Comparison of ENCODE assay signal across 1 cellular context in the genomic region with DNA sequence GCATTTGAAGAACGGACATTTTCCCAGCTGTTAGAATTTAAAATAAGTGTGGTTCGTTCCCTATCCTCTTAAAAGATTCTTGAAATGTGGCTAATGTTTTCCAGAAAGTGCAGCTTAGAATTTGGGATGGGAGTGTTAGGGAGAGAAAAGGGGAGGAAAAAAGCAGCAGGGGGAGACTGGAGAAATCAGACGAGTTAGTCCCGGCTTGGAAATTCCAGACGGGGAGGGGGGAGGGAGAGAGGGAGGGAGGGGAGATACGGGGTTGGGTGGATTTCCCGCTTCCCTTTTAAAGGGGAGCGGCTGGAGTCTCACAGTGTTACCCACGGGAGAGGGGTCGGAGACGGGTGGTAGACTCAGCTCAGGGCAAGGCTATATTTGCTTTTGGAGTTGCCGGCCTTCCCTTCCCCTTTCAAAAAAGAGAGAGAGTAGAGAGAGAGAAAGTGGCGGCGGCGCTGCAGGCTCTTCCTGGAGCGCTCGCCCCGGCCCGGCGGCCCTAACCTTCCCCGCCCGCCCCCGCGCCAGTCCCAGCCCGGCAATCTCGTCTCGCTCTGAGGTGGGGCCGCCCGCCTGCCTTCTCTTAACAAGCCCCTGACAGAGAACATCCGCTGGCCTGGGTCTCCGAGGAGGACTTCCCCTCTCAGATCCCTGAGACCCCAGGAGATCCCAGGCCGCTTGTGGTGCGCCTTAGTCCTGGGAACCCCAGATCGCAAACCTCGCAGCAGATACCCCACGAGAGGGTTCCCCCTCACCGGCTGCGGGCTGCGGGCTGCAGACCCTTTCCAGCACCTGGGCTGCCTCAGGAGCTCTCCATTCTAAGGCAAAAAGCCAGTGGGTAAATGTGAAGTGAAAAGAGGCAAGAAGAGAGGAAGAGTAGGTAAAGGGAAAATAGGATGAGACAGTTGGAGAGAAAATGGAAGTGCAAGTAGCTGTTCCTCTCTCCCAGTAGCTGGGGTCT.
TF ChIP-seq lines count a peak whose summit lies in the region.

No MANE protein-coding gene starts in this region.

TF ChIP-seq in HepG2, 621 proteins besides CTCF, POLR2A, EP300 and RAD21 (continued from another document and continues in another):
- TF ChIP-seq ISL2 (CRISPR knock-in tag; IDR thresholded peaks at IDR 0.05), result 0 out of 2 replicates have a peak, but pooled peaks have one; percentile 5
- TF ChIP-seq ZNF567 (CRISPR knock-in tag; IDR thresholded peaks at IDR 0.05; ENCODE audit: borderline replicate concordance), result no peak
- TF ChIP-seq, protein P1, sequence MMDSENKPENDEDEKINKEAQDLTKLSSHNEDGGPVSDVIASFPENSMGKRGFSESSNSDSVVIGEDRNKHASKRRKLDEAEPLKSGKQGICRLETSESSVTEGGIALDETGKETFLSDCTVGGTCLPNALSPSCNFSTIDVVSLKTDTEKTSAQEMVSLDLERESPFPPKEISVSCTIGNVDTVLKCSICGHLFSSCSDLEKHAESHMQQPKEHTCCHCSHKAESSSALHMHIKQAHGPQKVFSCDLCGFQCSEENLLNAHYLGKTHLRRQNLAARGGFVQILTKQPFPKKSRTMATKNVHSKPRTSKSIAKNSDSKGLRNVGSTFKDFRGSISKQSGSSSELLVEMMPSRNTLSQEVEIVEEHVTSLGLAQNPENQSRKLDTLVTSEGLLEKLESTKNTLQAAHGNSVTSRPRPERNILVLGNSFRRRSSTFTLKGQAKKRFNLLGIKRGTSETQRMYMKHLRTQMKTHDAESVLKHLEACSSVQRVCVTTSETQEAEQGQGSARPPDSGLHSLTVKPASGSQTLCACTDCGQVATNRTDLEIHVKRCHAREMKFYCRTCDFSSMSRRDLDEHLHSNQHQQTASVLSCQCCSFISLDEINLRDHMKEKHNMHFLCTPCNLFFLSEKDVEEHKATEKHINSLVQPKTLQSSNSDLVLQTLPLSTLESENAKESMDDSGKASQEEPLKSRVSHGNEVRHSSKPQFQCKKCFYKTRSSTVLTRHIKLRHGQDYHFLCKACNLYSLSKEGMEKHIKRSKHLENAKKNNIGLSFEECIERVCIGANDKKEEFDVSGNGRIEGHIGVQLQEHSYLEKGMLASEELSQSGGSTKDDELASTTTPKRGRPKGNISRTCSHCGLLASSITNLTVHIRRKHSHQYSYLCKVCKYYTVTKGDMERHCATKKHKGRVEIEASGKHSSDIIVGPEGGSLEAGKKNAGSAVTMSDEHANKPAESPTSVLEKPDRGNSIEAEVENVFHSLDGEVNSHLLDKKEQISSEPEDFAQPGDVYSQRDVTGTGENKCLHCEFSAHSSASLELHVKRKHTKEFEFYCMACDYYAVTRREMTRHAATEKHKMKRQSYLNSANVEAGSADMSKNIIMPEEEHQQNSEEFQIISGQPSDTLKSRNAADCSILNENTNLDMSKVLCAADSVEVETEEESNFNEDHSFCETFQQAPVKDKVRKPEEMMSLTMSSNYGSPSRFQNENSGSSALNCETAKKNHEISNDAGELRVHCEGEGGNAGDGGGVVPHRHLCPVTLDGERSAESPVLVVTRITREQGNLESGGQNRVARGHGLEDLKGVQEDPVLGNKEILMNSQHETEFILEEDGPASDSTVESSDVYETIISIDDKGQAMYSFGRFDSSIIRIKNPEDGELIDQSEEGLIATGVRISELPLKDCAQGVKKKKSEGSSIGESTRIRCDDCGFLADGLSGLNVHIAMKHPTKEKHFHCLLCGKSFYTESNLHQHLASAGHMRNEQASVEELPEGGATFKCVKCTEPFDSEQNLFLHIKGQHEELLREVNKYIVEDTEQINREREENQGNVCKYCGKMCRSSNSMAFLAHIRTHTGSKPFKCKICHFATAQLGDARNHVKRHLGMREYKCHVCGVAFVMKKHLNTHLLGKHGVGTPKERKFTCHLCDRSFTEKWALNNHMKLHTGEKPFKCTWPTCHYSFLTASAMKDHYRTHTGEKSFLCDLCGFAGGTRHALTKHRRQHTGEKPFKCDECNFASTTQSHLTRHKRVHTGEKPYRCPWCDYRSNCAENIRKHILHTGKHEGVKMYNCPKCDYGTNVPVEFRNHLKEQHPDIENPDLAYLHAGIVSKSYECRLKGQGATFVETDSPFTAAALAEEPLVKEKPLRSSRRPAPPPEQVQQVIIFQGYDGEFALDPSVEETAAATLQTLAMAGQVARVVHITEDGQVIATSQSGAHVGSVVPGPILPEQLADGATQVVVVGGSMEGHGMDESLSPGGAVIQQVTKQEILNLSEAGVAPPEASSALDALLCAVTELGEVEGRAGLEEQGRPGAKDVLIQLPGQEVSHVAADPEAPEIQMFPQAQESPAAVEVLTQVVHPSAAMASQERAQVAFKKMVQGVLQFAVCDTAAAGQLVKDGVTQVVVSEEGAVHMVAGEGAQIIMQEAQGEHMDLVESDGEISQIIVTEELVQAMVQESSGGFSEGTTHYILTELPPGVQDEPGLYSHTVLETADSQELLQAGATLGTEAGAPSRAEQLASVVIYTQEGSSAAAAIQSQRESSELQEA (CRISPR knock-in tag; IDR thresholded peaks at IDR 0.05; ENCODE audit: not compliant biosample characterization), result no peak
- TF ChIP-seq ZNF326 (CRISPR knock-in tag; IDR thresholded peaks at IDR 0.05; ENCODE audit: borderline replicate concordance), result no peak
- peak; percentile 9 for TF ChIP-seq TEAD3 (CRISPR knock-in tag; optimal IDR thresholded peaks at IDR 0.05; ENCODE audit: borderline replicate concordance)
- no peak for TF ChIP-seq ZNF235 (CRISPR knock-in tag; IDR thresholded peaks at IDR 0.05; ENCODE audit: borderline replicate concordance)
- TF ChIP-seq, protein P2, sequence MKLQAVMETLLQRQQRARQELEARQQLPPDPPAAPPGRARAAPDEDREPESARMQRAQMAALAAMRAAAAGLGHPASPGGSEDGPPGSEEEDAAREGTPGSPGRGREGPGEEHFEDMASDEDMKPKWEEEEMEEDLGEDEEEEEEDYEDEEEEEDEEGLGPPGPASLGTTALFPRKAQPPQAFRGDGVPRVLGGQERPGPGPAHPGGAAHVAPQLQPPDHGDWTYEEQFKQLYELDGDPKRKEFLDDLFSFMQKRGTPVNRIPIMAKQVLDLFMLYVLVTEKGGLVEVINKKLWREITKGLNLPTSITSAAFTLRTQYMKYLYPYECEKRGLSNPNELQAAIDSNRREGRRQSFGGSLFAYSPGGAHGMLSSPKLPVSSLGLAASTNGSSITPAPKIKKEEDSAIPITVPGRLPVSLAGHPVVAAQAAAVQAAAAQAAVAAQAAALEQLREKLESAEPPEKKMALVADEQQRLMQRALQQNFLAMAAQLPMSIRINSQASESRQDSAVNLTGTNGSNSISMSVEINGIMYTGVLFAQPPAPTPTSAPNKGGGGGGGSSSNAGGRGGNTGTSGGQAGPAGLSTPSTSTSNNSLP (IDR thresholded peaks at IDR 0.05; ENCODE audit: low read depth, low read length), result no peak
- no peak for TF ChIP-seq ZKSCAN8 (CRISPR knock-in tag; IDR thresholded peaks at IDR 0.05; ENCODE audit: borderline replicate concordance)
- no peak for TF ChIP-seq ZSCAN21 (CRISPR knock-in tag; IDR thresholded peaks at IDR 0.05; ENCODE audit: borderline replicate concordance)
- TF ChIP-seq ZFP37 (CRISPR knock-in tag; IDR thresholded peaks at IDR 0.05; ENCODE audit: borderline replicate concordance), result no peak
- TF ChIP-seq AGO2 (optimal IDR thresholded peaks at IDR 0.05; ENCODE audit: low read depth, low read length), result peak; percentile 89
- no peak for TF ChIP-seq GATA4 (IDR thresholded peaks at IDR 0.05; ENCODE audit: borderline replicate concordance, low read depth)
- no peak for TF ChIP-seq KDM3A (CRISPR knock-in tag; IDR thresholded peaks at IDR 0.05; ENCODE audit: low read depth)
- TF ChIP-seq PHF20 (CRISPR knock-in tag; IDR thresholded peaks at IDR 0.05), result no peak
- TF ChIP-seq CHCHD3 (CRISPR knock-in tag; IDR thresholded peaks at IDR 0.05), result no peak
- 0 out of 2 replicates have a peak, but pooled peaks have one; percentile 46 for TF ChIP-seq TFDP2 (CRISPR knock-in tag; IDR thresholded peaks at IDR 0.05)
- peak; percentile 50; the same call in 1 of the 2 replicates for TF ChIP-seq NRL (CRISPR knock-in tag; IDR thresholded peaks at IDR 0.05; ENCODE audit: borderline replicate concordance)
- no peak for TF ChIP-seq SRSF4 (IDR thresholded peaks at IDR 0.05; ENCODE audit: low read depth, low read length, poor library complexity, severe bottlenecking)
- TF ChIP-seq, protein P3, sequence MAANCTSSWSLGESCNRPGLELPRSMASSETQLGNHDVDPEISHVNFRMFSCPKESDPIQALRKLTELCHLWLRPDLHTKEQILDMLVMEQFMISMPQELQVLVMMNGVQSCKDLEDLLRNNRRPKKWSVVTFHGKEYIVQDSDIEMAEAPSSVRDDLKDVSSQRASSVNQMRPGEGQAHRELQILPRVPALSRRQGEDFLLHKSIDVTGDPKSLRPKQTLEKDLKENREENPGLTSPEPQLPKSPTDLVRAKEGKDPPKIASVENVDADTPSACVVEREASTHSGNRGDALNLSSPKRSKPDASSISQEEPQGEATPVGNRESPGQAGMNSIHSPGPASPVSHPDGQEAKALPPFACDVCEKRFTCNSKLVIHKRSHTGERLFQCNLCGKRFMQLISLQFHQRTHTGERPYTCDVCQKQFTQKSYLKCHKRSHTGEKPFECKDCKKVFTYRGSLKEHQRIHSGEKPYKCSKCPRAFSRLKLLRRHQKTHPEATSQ (CRISPR knock-in tag; IDR thresholded peaks at IDR 0.05; ENCODE audit: borderline replicate concordance), result no peak
- TF ChIP-seq CCDC6 (CRISPR knock-in tag; IDR thresholded peaks at IDR 0.05), result no peak
- peak; percentile 29; the same call in 1 of the 2 replicates for TF ChIP-seq ZNF572 (CRISPR knock-in tag; IDR thresholded peaks at IDR 0.05)
- no peak for TF ChIP-seq HOXA7 (CRISPR knock-in tag; IDR thresholded peaks at IDR 0.05)
- TF ChIP-seq SCMH1 (CRISPR knock-in tag; IDR thresholded peaks at IDR 0.05; ENCODE audit: borderline replicate concordance), result no peak
- no peak for TF ChIP-seq MAFF (IDR thresholded peaks at IDR 0.05; ENCODE audit: low read depth, low read length)
- TF ChIP-seq ZNF749 (CRISPR knock-in tag; IDR thresholded peaks at IDR 0.05; ENCODE audit: borderline replicate concordance), result no peak
- no peak for TF ChIP-seq ONECUT2 (CRISPR knock-in tag; IDR thresholded peaks at IDR 0.05)
- TF ChIP-seq ZNF513 (CRISPR knock-in tag; conservative IDR thresholded peaks at IDR 0.05), result no peak
- no peak for TF ChIP-seq JUND (CRISPR knock-in tag; IDR thresholded peaks at IDR 0.05)
- TF ChIP-seq ZNF317 (CRISPR knock-in tag; IDR thresholded peaks at IDR 0.05), result peak; percentile 12; the same call in 1 of the 2 replicates
- TF ChIP-seq ZBTB20 (CRISPR knock-in tag; IDR thresholded peaks at IDR 0.05; ENCODE audit: borderline replicate concordance, low read depth), result peak; percentile 45; the same call in 1 of the 2 replicates
- TF ChIP-seq GABPB1 (CRISPR knock-in tag; IDR thresholded peaks at IDR 0.05), result peak; percentile 51; the same call in 1 of the 2 replicates
- TF ChIP-seq REST (IDR thresholded peaks at IDR 0.05; ENCODE audit: borderline replicate concordance in 1 of 2, low read depth in 1 of 2, low read length in 2 of 2), result peak in 1 of 2 experiments; percentile 15; a peak in 1 of 4 replicates
- TF ChIP-seq GLI4 (CRISPR knock-in tag; IDR thresholded peaks at IDR 0.05; ENCODE audit: borderline replicate concordance), result no peak
- TF ChIP-seq MED8 (CRISPR knock-in tag; IDR thresholded peaks at IDR 0.05; ENCODE audit: insufficient replicate concordance), result no peak
- TF ChIP-seq, protein P4, sequence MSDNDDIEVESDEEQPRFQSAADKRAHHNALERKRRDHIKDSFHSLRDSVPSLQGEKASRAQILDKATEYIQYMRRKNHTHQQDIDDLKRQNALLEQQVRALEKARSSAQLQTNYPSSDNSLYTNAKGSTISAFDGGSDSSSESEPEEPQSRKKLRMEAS (IDR thresholded peaks at IDR 0.05), result peak; percentile 26; the same call in 1 of the 2 replicates
- TF ChIP-seq MAFG (CRISPR knock-in tag; IDR thresholded peaks at IDR 0.05), result no peak
- TF ChIP-seq YY1 (IDR thresholded peaks at IDR 0.05; ENCODE audit: insufficient read depth, insufficient replicate concordance, low read depth, low read length), result peak; percentile 12
